8 cellular contexts compared by ENCODE assay signal in genomic region chr6:139373928-139374356, GRCh38. TPM values are rescaled to one million over a fixed set of nuclear protein-coding genes. Genes with fewer than 3 reads are reported as not detected.
DNase-seq lines count a peak whose midpoint lies in the region; ATAC-seq and TF ChIP-seq lines count a peak whose summit lies in the region.

No MANE protein-coding gene starts in this region.

- peaks cover 0 to 26% (median 0%) of the 10 kb centered on the region in 9 donors for H3K36me3 ChIP-seq in heart right ventricle

- CTCF ChIA-PET in WTC11 (lab: Charles Lee): interaction anchor here (0.7 to 3.4 kb wide), 8 partner anchors 10 to 1067 kb away, joined by 3 to 13 read pairs (median 4); no protein-coding TSS in a partner anchor

- no peaks in the 10 kb centered on the region for H3K9me3 ChIP-seq in heart right ventricle

- H3K4me3 Mint-ChIP-seq in WTC11: peak overlapping the region; percentile 97

- peaks cover 7% of the 10 kb centered on the region for H3K9me3 Mint-ChIP-seq in WTC11

- H3K27ac Mint-ChIP-seq in WTC11: peak overlapping the region; percentile 99

- DNase-seq in WTC11 (ENCODE audit: low spot score) (no peak), heart right ventricle (no peak), sciatic nerve (ENCODE audit: low spot score) (peak; percentile 76), KBM-7 (no peak), OCI-M2 (lab: John Stamatoyannopoulos, UW; ENCODE audit: unreplicated experiment) (no peak)
- no peak for DNase-seq in activated CD4-positive, alpha-beta T cell treated with anti-CD3 and anti-CD28 coated beads, Interleukin-2, amount 50 U/mL, for 48 hours

- peaks cover 25% of the 10 kb centered on the region for H3K36me3 Mint-ChIP-seq in WTC11

- WGBS in heart right ventricle, 2 donors: 0% methylated on average over 25 of the region's 25 CpGs

- no peaks in the 10 kb centered on the region for H3K27me3 ChIP-seq in heart right ventricle

- H3K27me3 Mint-ChIP-seq in WTC11 (ENCODE audit: low read depth): no peaks in the 10 kb centered on the region

- peaks cover 47% of the 10 kb centered on the region for H3K4me1 Mint-ChIP-seq in WTC11

- H3K4me3 ChIP-seq in heart right ventricle: peak overlapping the region; percentile 69 to 97 (median 92)

- in situ Hi-C loops in KBM-7 (cut with MboI; ENCODE audit: low pct_unique_long_range_greater_than_20kb, low sequenced_read_pairs): loop anchor here (25.0 kb wide), 2 partner anchors 237 to 562 kb away; partner anchors contain the start of gene HECA

- intact Hi-C loops in heart right ventricle (cut with DNase I) (loop anchor here in 9 of 10 donors (2.0 to 10.0 kb wide), 24 partner anchors 137 to 1551 kb away; no protein-coding TSS in a partner anchor), sciatic nerve (cut with DNase I) (no loop called here)

- peak overlapping the region; percentile 90 to 100 (median 98) for H3K27ac ChIP-seq in heart right ventricle

- ATAC-seq in GM18502 (IDR thresholded peaks at IDR 0.05; ENCODE audit: poor library complexity, unreplicated experiment): peak; percentile 11
- peak; percentile 5 for ATAC-seq in HG02885 (IDR thresholded peaks at IDR 0.05; ENCODE audit: poor library complexity, unreplicated experiment)
- no peak for ATAC-seq in WTC11
- ATAC-seq in heart right ventricle: peak in 6 of 8 donors; percentile 14 to 46 (median 35)
- peak; percentile 54 for ATAC-seq in sciatic nerve

- TF ChIP-seq CTCF in WTC11 (IDR thresholded peaks at IDR 0.05): no peak
- no peak for TF ChIP-seq CTCF in heart right ventricle (IDR thresholded peaks at IDR 0.05)

- H3K4me1 ChIP-seq in heart right ventricle: peaks cover 0 to 47% (median 40%) of the 10 kb centered on the region in 9 donors

- POLR2A ChIA-PET in WTC11 (lab: Charles Lee): interaction anchor here (0.5 to 3.4 kb wide), 18 partner anchors 10 to 609 kb away, joined by 3 to 27 read pairs (median 5); no protein-coding TSS in a partner anchor

TF ChIP-seq in WTC11, 78 proteins besides CTCF, POLR2A, EP300 and RAD21:
- no peak for TF ChIP-seq ERG (CRISPR knock-in tag; IDR thresholded peaks at IDR 0.05)
- no peak for TF ChIP-seq AR (CRISPR knock-in tag; IDR thresholded peaks at IDR 0.05)
- TF ChIP-seq ELF4 (CRISPR knock-in tag; IDR thresholded peaks at IDR 0.05; ENCODE audit: low read depth): 0 out of 2 replicates have a peak, but pooled peaks have one; percentile 7
- no peak for TF ChIP-seq PRDM15 (CRISPR knock-in tag; IDR thresholded peaks at IDR 0.05)
- no peak for TF ChIP-seq FOXP4 (CRISPR knock-in tag; IDR thresholded peaks at IDR 0.05)
- TF ChIP-seq PREB (CRISPR knock-in tag; IDR thresholded peaks at IDR 0.05; ENCODE audit: borderline replicate concordance): peak; percentile 53; the same call in 1 of the 2 replicates
- no peak for TF ChIP-seq FOXK1 (CRISPR knock-in tag; IDR thresholded peaks at IDR 0.05)
- no peak for TF ChIP-seq FOXJ3 (CRISPR knock-in tag; IDR thresholded peaks at IDR 0.05; ENCODE audit: borderline replicate concordance)

RNA-seq across cellular contexts. Expression of gene CITED2, which starts 0.5 kb away (rescaled TPM):
- total RNA-seq in WTC11 (2021) (63.4 to 82.3 TPM (median 81.8 TPM) in 3 replicates), heart right ventricle (100 to 1,000 TPM in 8 of 10 donors, 10 to 100 TPM in 2; 78.3 to 215 (median 152) TPM), sciatic nerve (187 TPM)
- 10 to 100 TPM in 1 of 2 donors, 1 to 10 TPM in 1; 9.9 to 83.5 TPM for polyA plus RNA-seq in heart right ventricle
